ENCODE assay signal across 10 cellular contexts in the genomic region with DNA sequence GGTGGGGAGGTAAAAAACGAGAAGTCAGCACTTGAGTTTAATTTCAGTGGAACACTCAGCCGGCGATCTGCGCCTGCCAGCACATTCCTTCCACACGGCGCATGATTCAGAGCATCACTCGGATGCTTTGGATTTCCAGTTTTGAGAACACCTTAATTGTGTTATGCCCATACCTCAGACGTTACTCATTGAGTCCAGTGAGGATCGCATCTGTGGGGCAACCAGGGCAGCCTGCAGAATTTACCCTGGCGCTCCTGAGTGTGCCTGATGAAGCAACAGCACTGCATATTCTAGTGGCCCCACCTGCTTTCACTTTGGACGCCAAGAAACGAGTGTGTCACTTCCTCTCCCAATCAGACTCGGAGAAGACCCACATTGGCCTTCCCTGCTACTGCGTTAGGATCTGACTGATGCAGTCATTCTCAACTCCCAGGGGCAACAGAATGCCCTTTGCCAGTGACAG. TPM values are rescaled to one million over a fixed set of nuclear protein-coding genes. Genes with fewer than 3 reads are reported as not detected.
DNase-seq lines count a peak whose midpoint lies in the region; ATAC-seq and TF ChIP-seq lines count a peak whose summit lies in the region.
"Had no signal": no experiment of that assay in that cellular context is flagged by ENCODE, and none has a peak within 500 bp of the region (broad histone marks: within the 10 kb centered on the region; RNA-seq: fewer than 3 reads in every experiment).

No MANE protein-coding gene starts in this region.

- no TSS peak for BruUV-seq in HCT116 (replicated peaks; lab: Mats Ljungman, UMichigan)

- intact Hi-C loops in HCT116 (cut with micrococcal nuclease), result no loop called here

- CTCF ChIA-PET in HCT116 (lab: Charles Lee), result no interaction called here

- TF ChIP-seq RAD21 in HCT116 (IDR thresholded peaks at IDR 0.05; ENCODE audit: low read depth), result no peak

- H3K27ac ChIP-seq in HCT116 (ENCODE audit: low read depth, low read length), result no peak overlapping the region

- peaks cover 19% of the 10 kb centered on the region for H3K36me3 Mint-ChIP-seq in osteocyte (ENCODE audit: unreplicated experiment)

- 0 out of 2 replicates have a peak, but pooled peaks cover under 1% of the 10 kb centered on the region for H3K79me2 ChIP-seq in HCT116 (ENCODE audit: insufficient read depth, low read length)

- H3K9me3 Mint-ChIP-seq in osteocyte (ENCODE audit: unreplicated experiment), result no peaks in the 10 kb centered on the region

- H3K27ac Mint-ChIP-seq in osteocyte (ENCODE audit: unreplicated experiment), result no peak overlapping the region

- H3K9me2 ChIP-seq in HCT116 (ENCODE audit: insufficient read depth), result no peaks in the 10 kb centered on the region

- H3K36me3 ChIP-seq in HCT116 (ENCODE audit: control insufficient read depth in 1 of 2, insufficient read depth in 2 of 2, low read length in 2 of 2), result no peaks in the 10 kb centered on the region

- H3K4me1 ChIP-seq in HCT116 (ENCODE audit: control insufficient read depth in 1 of 2, insufficient read depth in 2 of 2, low read length in 2 of 2), result no peaks in the 10 kb centered on the region

- H3K4me2 ChIP-seq in HCT116 (ENCODE audit: low read length), result no peak overlapping the region

- H3K4me3 Mint-ChIP-seq in osteocyte (ENCODE audit: unreplicated experiment), result no peak overlapping the region

- H3K4me3 ChIP-seq in HCT116 (replicated peaks in 1 of 2; ENCODE audit: low read depth in 1 of 2, low read length in 2 of 2), result no peak overlapping the region
- H3K4me3 ChIP-seq: smooth muscle cell had no signal

- no peak for ATAC-seq in HCT116
- no peak for ATAC-seq in HG03159 (IDR thresholded peaks at IDR 0.05; ENCODE audit: unreplicated experiment)

- RAD21 ChIA-PET in HCT116 (lab: Charles Lee; ENCODE audit: low non-redundant PET in 1 of 2, low total read pairs in 2 of 2, uncharacterized antibody in 2 of 2, unreplicated experiment in 2 of 2), result no interaction called here

- H4K20me1 ChIP-seq in HCT116 (ENCODE audit: insufficient read depth), result no peaks in the 10 kb centered on the region

- H3K4me1 Mint-ChIP-seq in osteocyte (ENCODE audit: unreplicated experiment), result peaks cover 11% of the 10 kb centered on the region

- no peak overlapping the region for H2AFZ ChIP-seq in HCT116 (ENCODE audit: low read depth, low read length, poor library complexity, severe bottlenecking)

- no peaks in the 10 kb centered on the region for H3K27me3 Mint-ChIP-seq in osteocyte (ENCODE audit: unreplicated experiment)

- TF ChIP-seq POLR2A in HCT116 (IDR thresholded peaks at IDR 0.05; ENCODE audit: borderline replicate concordance, extremely low read depth, insufficient read depth, insufficient read length), result no peak

- DNase-seq in HCT116 (ENCODE audit: low read depth, low spot score) (no peak), NOMO-1 treated with DMSO at 0.1 percent for 48 hours (lab: John Stamatoyannopoulos, UW; ENCODE audit: unreplicated experiment) (peak; percentile 82), dermis microvascular lymphatic vessel endothelial cell (ENCODE audit: low read depth in 2 of 2) (peak; percentile 20 to 56), osteocyte (ENCODE audit: extremely low spot score, unreplicated experiment) (peak; percentile 40), UCSD-AML1 (lab: John Stamatoyannopoulos, UW; ENCODE audit: unreplicated experiment) (no peak), AML-193 (lab: John Stamatoyannopoulos, UW) (no peak)
- DNase-seq: activated CD8-positive, alpha-beta memory T cell treated with anti-CD3 and anti-CD28 coated beads for 24 hours; NCI-H748 treated with DMSO at 0.1 percent for 48 hours had no signal

- no peaks in the 10 kb centered on the region for H3K27me3 ChIP-seq in HCT116 (ENCODE audit: insufficient read depth, low read length)

- TF ChIP-seq CTCF in HCT116 (IDR thresholded peaks at IDR 0.05 in 2 of 3, conservative IDR thresholded peaks at IDR 0.05 in 1 of 3; ENCODE audit: borderline replicate concordance in 1 of 3, insufficient read depth in 1 of 3, low read depth in 2 of 3, low read length in 2 of 3) (0 out of 6 replicates have a peak, but pooled peaks of 2 of the 3 experiments have one; percentile 9 to 12), osteocyte (IDR thresholded peaks at IDR 0.05) (no peak)

- H3K9ac ChIP-seq in HCT116 (ENCODE audit: low read length), result no peak overlapping the region

- POLR2A ChIA-PET in HCT116 (lab: Charles Lee), result no interaction called here

- H3K9me3 ChIP-seq in HCT116 (ENCODE audit: control insufficient read depth in 1 of 2, insufficient read depth in 1 of 2, low read depth in 1 of 2, low read length in 2 of 2), result no peaks in the 10 kb centered on the region

TF ChIP-seq in HCT116, 20 proteins besides CTCF, POLR2A, EP300 and RAD21:
- TF ChIP-seq EZH2phosphoT487 (IDR thresholded peaks at IDR 0.05; ENCODE audit: borderline replicate concordance) (no peak), CEBPB (IDR thresholded peaks at IDR 0.05; ENCODE audit: low read depth) (no peak), CBX3 (IDR thresholded peaks at IDR 0.05; ENCODE audit: low read depth) (no peak), ZNF274 (IDR thresholded peaks at IDR 0.05; ENCODE audit: low read depth, low read length) (no peak), POLR2AphosphoS5 (IDR thresholded peaks at IDR 0.05; ENCODE audit: low read depth, low read length) (no peak)
- TF ChIP-seq, protein P1, sequence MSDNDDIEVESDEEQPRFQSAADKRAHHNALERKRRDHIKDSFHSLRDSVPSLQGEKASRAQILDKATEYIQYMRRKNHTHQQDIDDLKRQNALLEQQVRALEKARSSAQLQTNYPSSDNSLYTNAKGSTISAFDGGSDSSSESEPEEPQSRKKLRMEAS (IDR thresholded peaks at IDR 0.05), result no peak
- TF ChIP-seq, protein P2, sequence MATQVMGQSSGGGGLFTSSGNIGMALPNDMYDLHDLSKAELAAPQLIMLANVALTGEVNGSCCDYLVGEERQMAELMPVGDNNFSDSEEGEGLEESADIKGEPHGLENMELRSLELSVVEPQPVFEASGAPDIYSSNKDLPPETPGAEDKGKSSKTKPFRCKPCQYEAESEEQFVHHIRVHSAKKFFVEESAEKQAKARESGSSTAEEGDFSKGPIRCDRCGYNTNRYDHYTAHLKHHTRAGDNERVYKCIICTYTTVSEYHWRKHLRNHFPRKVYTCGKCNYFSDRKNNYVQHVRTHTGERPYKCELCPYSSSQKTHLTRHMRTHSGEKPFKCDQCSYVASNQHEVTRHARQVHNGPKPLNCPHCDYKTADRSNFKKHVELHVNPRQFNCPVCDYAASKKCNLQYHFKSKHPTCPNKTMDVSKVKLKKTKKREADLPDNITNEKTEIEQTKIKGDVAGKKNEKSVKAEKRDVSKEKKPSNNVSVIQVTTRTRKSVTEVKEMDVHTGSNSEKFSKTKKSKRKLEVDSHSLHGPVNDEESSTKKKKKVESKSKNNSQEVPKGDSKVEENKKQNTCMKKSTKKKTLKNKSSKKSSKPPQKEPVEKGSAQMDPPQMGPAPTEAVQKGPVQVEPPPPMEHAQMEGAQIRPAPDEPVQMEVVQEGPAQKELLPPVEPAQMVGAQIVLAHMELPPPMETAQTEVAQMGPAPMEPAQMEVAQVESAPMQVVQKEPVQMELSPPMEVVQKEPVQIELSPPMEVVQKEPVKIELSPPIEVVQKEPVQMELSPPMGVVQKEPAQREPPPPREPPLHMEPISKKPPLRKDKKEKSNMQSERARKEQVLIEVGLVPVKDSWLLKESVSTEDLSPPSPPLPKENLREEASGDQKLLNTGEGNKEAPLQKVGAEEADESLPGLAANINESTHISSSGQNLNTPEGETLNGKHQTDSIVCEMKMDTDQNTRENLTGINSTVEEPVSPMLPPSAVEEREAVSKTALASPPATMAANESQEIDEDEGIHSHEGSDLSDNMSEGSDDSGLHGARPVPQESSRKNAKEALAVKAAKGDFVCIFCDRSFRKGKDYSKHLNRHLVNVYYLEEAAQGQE (IDR thresholded peaks at IDR 0.05; ENCODE audit: low read depth), result no peak
TF ChIP-seq in HCT116: peak in this region for 0.

RNA-seq across cellular contexts. Expression of a gene that starts 19.9 kb away (rescaled TPM):
- total RNA-seq in HCT116 (2021; ENCODE audit: unreplicated experiment), result 23.6 TPM
- polyA plus RNA-seq in HCT116 (2012), result 18.6 and 19.9 TPM in 2 replicates
- 20.0 and 30.5 TPM in 2 replicates for total RNA-seq in dermis microvascular lymphatic vessel endothelial cell
- total RNA-seq in osteocyte, result 14.8 and 15.5 TPM in 2 replicates

RNA-seq across cellular contexts. Expression of a gene that starts 41.3 kb away (rescaled TPM):
- total RNA-seq in HCT116 (2021; ENCODE audit: unreplicated experiment), result 4.0 TPM
- 2.7 TPM in 2 replicates for polyA plus RNA-seq in HCT116 (2012)
- total RNA-seq in dermis microvascular lymphatic vessel endothelial cell, result 9.6 and 11.0 TPM in 2 replicates
- total RNA-seq in osteocyte, result 16.2 and 17.1 TPM in 2 replicates

RNA-seq across cellular contexts. Expression of a gene that starts 41.5 kb away (rescaled TPM):
- total RNA-seq in HCT116 (2021; ENCODE audit: unreplicated experiment) (12.3 TPM), dermis microvascular lymphatic vessel endothelial cell (7.6 and 8.6 TPM in 2 replicates), osteocyte (15.9 and 19.5 TPM in 2 replicates)
- 3.9 and 5.2 TPM in 2 replicates for polyA plus RNA-seq in HCT116 (2012)

Comparison
In these comparisons a context has a peak if more than half of its experiments do, and no peak if none do; other contexts are left out.
1. DNase-seq: peak in NOMO-1 treated with DMSO at 0.1 percent for 48 hours (single experiment), dermis microvascular lymphatic vessel endothelial cell (2 of 2) and osteocyte (single experiment); none in HCT116 (single experiment), UCSD-AML1 (single experiment) and AML-193 (0 of 2).